In genomic region chr16:29674188-29674587, GRCh38 we compare ENCODE assay signal across 8 cellular contexts. TPM values are rescaled to one million over a fixed set of nuclear protein-coding genes. Genes with fewer than 3 reads are reported as not detected.
A peak's percentile ranks its signal among the peaks of the same experiment; 100 is the strongest.
DNase-seq lines count a peak whose midpoint lies in the region; TF ChIP-seq lines count a peak whose summit lies in the region.

No MANE protein-coding gene starts in this region.

- H4K8ac ChIP-seq in trophoblast cell (ENCODE audit: low read depth, low read length), result no peak overlapping the region

- peak overlapping the region; percentile 42 for H4K91ac ChIP-seq in trophoblast cell (ENCODE audit: low read depth, low read length)

- WGBS in trophoblast cell (ENCODE audit: extremely low coverage, insufficient coverage, insufficient read length), result no CpG with 5 or more reads among the region's 13 CpGs
- 13 to 14% methylated on average over 13 of the region's 13 CpGs for WGBS in esophagus squamous epithelium, 2 donors

- DNase-seq in GF-D8 (lab: John Stamatoyannopoulos, UW), result peak; percentile 86
- peak; percentile 88 for DNase-seq in globus pallidus (ENCODE audit: low spot score)
- no peak for DNase-seq in trophoblast cell
- DNase-seq in CD8-positive, alpha-beta memory T cell, result no peak
- no peak for DNase-seq in NCI-H1694 (lab: John Stamatoyannopoulos, UW)
- DNase-seq in germinal center (ENCODE audit: low spot score), result no peak
- no peak for DNase-seq in esophagus squamous epithelium (lab: John Stamatoyannopoulos, UW)

- H3K27ac Mint-ChIP-seq in CD8-positive, alpha-beta memory T cell, result peak overlapping the region in 3 of 8 donors; percentile 57 to 88 (median 66)

- H3K4me2 ChIP-seq in OCI-LY1 (ENCODE audit: low read length) (no peak overlapping the region), trophoblast cell (ENCODE audit: low read length) (no peak overlapping the region)

- H3K9me2 ChIP-seq in OCI-LY1 (ENCODE audit: low read depth, low read length), result no peaks in the 10 kb centered on the region

- H3K4me3 ChIP-seq in OCI-LY1 (ENCODE audit: low read depth, low read length, poor library complexity, severe bottlenecking) (no peak overlapping the region), trophoblast cell (ENCODE audit: low read depth, low read length) (no peak overlapping the region), esophagus squamous epithelium (no peak overlapping the region)
- H3K4me3 ChIP-seq in CD8-positive, alpha-beta memory T cell (ENCODE audit: low read length), result no peak overlapping the region

- no peak overlapping the region for H2AFZ ChIP-seq in OCI-LY1 (ENCODE audit: low read length)
- no peak overlapping the region for H2AFZ ChIP-seq in trophoblast cell (ENCODE audit: insufficient read depth, low read length, poor library complexity)

- H3K9me3 ChIP-seq in OCI-LY1 (ENCODE audit: low read length) (no peaks in the 10 kb centered on the region), trophoblast cell (ENCODE audit: insufficient read depth, low read depth, low read length) (no peaks in the 10 kb centered on the region), esophagus squamous epithelium (no peaks in the 10 kb centered on the region)
- no peaks in the 10 kb centered on the region for H3K9me3 ChIP-seq in CD8-positive, alpha-beta memory T cell (ENCODE audit: low read length)

- no peak overlapping the region for H3K4ac ChIP-seq in trophoblast cell (ENCODE audit: low read depth, low read length)

- TF ChIP-seq CTCF in OCI-LY1 (IDR thresholded peaks at IDR 0.05; ENCODE audit: low read length) (no peak), esophagus squamous epithelium (IDR thresholded peaks at IDR 0.05) (no peak)

- H4K12ac ChIP-seq in trophoblast cell (ENCODE audit: low read depth, low read length), result no peak overlapping the region

- H2BK120ac ChIP-seq in trophoblast cell (ENCODE audit: insufficient read depth, low read length, poor library complexity), result no peak overlapping the region

- H3K4me1 Mint-ChIP-seq in CD8-positive, alpha-beta memory T cell, result peaks cover 16 to 29% (median 16%) of the 10 kb centered on the region in 3 donors

- H3K27me3 ChIP-seq in OCI-LY1 (ENCODE audit: insufficient read depth, low read length) (no peaks in the 10 kb centered on the region), trophoblast cell (ENCODE audit: insufficient read depth, low read length) (no peaks in the 10 kb centered on the region), esophagus squamous epithelium (no peaks in the 10 kb centered on the region)
- no peaks in the 10 kb centered on the region for H3K27me3 ChIP-seq in CD8-positive, alpha-beta memory T cell (ENCODE audit: insufficient read depth, low read length, poor library complexity, severe bottlenecking)

- TF ChIP-seq POLR2A in esophagus squamous epithelium (IDR thresholded peaks at IDR 0.05), result no peak

- no peak overlapping the region; the same call in 1 of the 2 replicates for H3K9ac ChIP-seq in OCI-LY1 (ENCODE audit: low read length)
- no peak overlapping the region for H3K9ac ChIP-seq in trophoblast cell (ENCODE audit: low read length)

- H3K27ac ChIP-seq in OCI-LY1 (ENCODE audit: low read depth, low read length, poor library complexity, severe bottlenecking) (peak overlapping the region; percentile 68), trophoblast cell (ENCODE audit: low read depth, low read length) (no peak overlapping the region), esophagus squamous epithelium (no peak overlapping the region)
- H3K27ac ChIP-seq in CD8-positive, alpha-beta memory T cell (ENCODE audit: low read depth, low read length), result no peak overlapping the region

- H3K79me1 ChIP-seq in trophoblast cell (ENCODE audit: low read length), result peaks cover 6% of the 10 kb centered on the region

- H3K18ac ChIP-seq in trophoblast cell (ENCODE audit: low read length), result no peak overlapping the region

- H3K36me3 ChIP-seq in OCI-LY1 (ENCODE audit: insufficient read depth, low read length) (peaks cover 7% of the 10 kb centered on the region), trophoblast cell (ENCODE audit: control insufficient read depth in 1 of 2, insufficient read depth in 2 of 2, low read length in 2 of 2) (no peaks in the 10 kb centered on the region), esophagus squamous epithelium (no peaks in the 10 kb centered on the region)
- H3K36me3 ChIP-seq in CD8-positive, alpha-beta memory T cell (ENCODE audit: insufficient read depth, low read length), result no peaks in the 10 kb centered on the region

- CTCF ChIA-PET in CD8-positive, alpha-beta memory T cell (lab: Charles Lee), result interaction anchor here (1.0 to 1.6 kb wide), 3 partner anchors 17 to 134 kb away, joined by 3 to 4 read pairs (median 3); no protein-coding TSS in a partner anchor

- H2AK5ac ChIP-seq in trophoblast cell (ENCODE audit: low read length), result peak overlapping the region; percentile 11

- no peak overlapping the region for H3K4me3 Mint-ChIP-seq in CD8-positive, alpha-beta memory T cell

- H3K14ac ChIP-seq in trophoblast cell (ENCODE audit: low read length), result no peak overlapping the region

- H2BK5ac ChIP-seq in trophoblast cell (ENCODE audit: low read depth, low read length, poor library complexity), result no peak overlapping the region

- intact Hi-C loops in esophagus squamous epithelium (cut with DNase I), result no loop called here

- H3K4me1 ChIP-seq in OCI-LY1 (ENCODE audit: insufficient read depth, low read length, severe bottlenecking) (peaks cover 26% of the 10 kb centered on the region), trophoblast cell (ENCODE audit: control insufficient read depth in 1 of 2, insufficient read depth in 2 of 2, low read length in 2 of 2) (peaks cover 4% of the 10 kb centered on the region in 2 experiments), esophagus squamous epithelium (peaks cover 0 to 15% (median 5%) of the 10 kb centered on the region in 3 donors)
- peaks cover 14% of the 10 kb centered on the region for H3K4me1 ChIP-seq in CD8-positive, alpha-beta memory T cell (ENCODE audit: insufficient read depth, low read length)

- H3K79me2 ChIP-seq in OCI-LY1 (ENCODE audit: insufficient read depth, low read length) (no peaks in the 10 kb centered on the region), trophoblast cell (ENCODE audit: control insufficient read depth, insufficient read depth, low read length, poor library complexity) (peaks cover 3% of the 10 kb centered on the region)

- no peaks in the 10 kb centered on the region for H3K27me3 Mint-ChIP-seq in CD8-positive, alpha-beta memory T cell

- peaks cover 0 to 19% (median 2%) of the 10 kb centered on the region in 3 donors for H3K36me3 Mint-ChIP-seq in CD8-positive, alpha-beta memory T cell

- POLR2A ChIA-PET in CD8-positive, alpha-beta memory T cell (lab: Charles Lee), result no interaction called here

- no peaks in the 10 kb centered on the region for H4K20me1 ChIP-seq in OCI-LY1 (ENCODE audit: insufficient read depth, low read length)

- H3K23ac ChIP-seq in trophoblast cell (ENCODE audit: low read length), result no peak overlapping the region

- H2BK12ac ChIP-seq in trophoblast cell (ENCODE audit: low read length), result no peak overlapping the region

- H3K9me3 Mint-ChIP-seq in CD8-positive, alpha-beta memory T cell, result no peaks in the 10 kb centered on the region

- H3F3A ChIP-seq in OCI-LY1 (ENCODE audit: insufficient read depth, low read length), result no peaks in the 10 kb centered on the region

RNA-seq across cellular contexts. Expression of gene QPRT, which starts 4.8 kb away (rescaled TPM):
- 258 and 266 TPM in 2 replicates for polyA plus RNA-seq in trophoblast cell (2013)
- total RNA-seq in CD8-positive, alpha-beta memory T cell, result 1 to 10 TPM; 3.0 to 3.5 TPM
- polyA plus RNA-seq in CD8-positive, alpha-beta memory T cell, result 0.74 TPM
- total RNA-seq in esophagus squamous epithelium, result 1 to 10 TPM in 2 of 4 donors, under 1 TPM in 2; 0.40 to 3.6 (median 1.9) TPM

RNA-seq across cellular contexts. Expression of gene SPN, which starts 11.1 kb away (rescaled TPM):
- 0.10 and 0.15 TPM in 2 replicates for polyA plus RNA-seq in trophoblast cell (2013)
- total RNA-seq in CD8-positive, alpha-beta memory T cell, result 100 to 1,000 TPM; 136 to 144 TPM
- polyA plus RNA-seq in CD8-positive, alpha-beta memory T cell, result 255 TPM
- 1 to 10 TPM; 1.3 to 4.2 (median 2.8) TPM for total RNA-seq in esophagus squamous epithelium

Comparison
In these comparisons a context has a peak if more than half of its experiments do, and no peak if none do; other contexts are left out.
1. DNase-seq: peak in GF-D8 (single experiment) and globus pallidus (single experiment); none in trophoblast cell (0 of 2), CD8-positive, alpha-beta memory T cell (0 of 5), NCI-H1694 (single experiment), germinal center (single experiment) and esophagus squamous epithelium (single experiment).
2. RNA of gene SPN, which starts 11.1 kb away (total RNA-seq): 136 to 144 TPM in CD8-positive, alpha-beta memory T cell; 1.3 to 4.2 TPM in esophagus squamous epithelium; every median in the first group is over 10 times any median in the second.